In the genomic region with DNA sequence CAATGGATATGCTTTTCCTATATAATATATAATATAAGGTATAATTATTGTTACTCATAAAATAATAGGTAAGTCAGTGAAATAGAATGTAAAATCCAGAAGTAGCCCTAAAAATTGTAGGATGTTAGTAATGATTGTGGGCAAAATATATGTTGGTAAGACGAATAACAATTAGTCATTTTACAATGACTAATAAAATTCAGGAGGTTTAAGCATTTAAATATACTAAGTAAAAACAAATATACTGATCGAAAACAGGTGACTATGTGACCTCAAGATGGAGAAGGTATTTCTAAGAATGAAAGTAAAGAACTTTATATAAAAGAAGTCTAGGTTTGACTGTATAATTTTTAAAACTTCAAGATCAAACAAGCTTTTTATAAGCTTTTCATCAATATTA, we compare ENCODE assay signal across 24 cellular contexts.
"Had no signal": no experiment of that assay in that cellular context is flagged by ENCODE, and none has a peak within 500 bp of the region (broad histone marks: within the 10 kb centered on the region; RNA-seq: fewer than 3 reads in every experiment).

No MANE protein-coding gene starts in this region.

- H3K27me3 ChIP-seq: hepatocyte, right lobe of liver, testis, tibial nerve, upper lobe of right lung, vagina had no signal

- H3K4me3 Mint-ChIP-seq: endodermal cell; naive thymus-derived CD4-positive, alpha-beta T cell; nephron progenitor cell; stimulated activated naive B cell treated with anti-CD40 and anti-IgM and Interleukin-4, amounts not matched to agents 10 μg/mL and 1 μg/mL and 100 μg/mL, for 72 hours; stimulated activated naive CD8-positive, alpha-beta T cell treated with anti-CD3 and anti-CD28 coated beads, Interleukin-15, amount 100 ng/mL, for 72 hours had no signal

- H3K9me3 Mint-ChIP-seq: endodermal cell; naive thymus-derived CD4-positive, alpha-beta T cell; nephron progenitor cell; stimulated activated naive B cell treated with anti-CD40 and anti-IgM and Interleukin-4, amounts not matched to agents 10 μg/mL and 1 μg/mL and 100 μg/mL, for 72 hours; stimulated activated naive CD8-positive, alpha-beta T cell treated with anti-CD3 and anti-CD28 coated beads, Interleukin-15, amount 100 ng/mL, for 72 hours had no signal

- H3K4me2 ChIP-seq: hepatocyte had no signal

- H3K4me1 ChIP-seq: psoas muscle, right lobe of liver, testis, tibial nerve, upper lobe of right lung, vagina had no signal

- H3K27ac Mint-ChIP-seq: endodermal cell; naive thymus-derived CD4-positive, alpha-beta T cell; nephron progenitor cell; stimulated activated naive B cell treated with anti-CD40 and anti-IgM and Interleukin-4, amounts not matched to agents 10 μg/mL and 1 μg/mL and 100 μg/mL, for 72 hours; stimulated activated naive CD8-positive, alpha-beta T cell treated with anti-CD3 and anti-CD28 coated beads, Interleukin-15, amount 100 ng/mL, for 72 hours had no signal

- FAIRE-seq: endothelial cell of umbilical vein had no signal

- H3K9me3 ChIP-seq: psoas muscle, right lobe of liver, testis, tibial nerve, upper lobe of right lung, vagina had no signal

- H2AFZ ChIP-seq: hepatocyte had no signal

- H3K27ac ChIP-seq: psoas muscle, right lobe of liver, testis, tibial nerve, upper lobe of right lung, vagina had no signal

- H3K4me1 Mint-ChIP-seq: endodermal cell; naive thymus-derived CD4-positive, alpha-beta T cell; nephron progenitor cell; stimulated activated naive CD8-positive, alpha-beta T cell treated with anti-CD3 and anti-CD28 coated beads, Interleukin-15, amount 100 ng/mL, for 72 hours had no signal

- DNase-seq: effector CD4-positive, alpha-beta T cell; endodermal cell; erythroblast; foreskin melanocyte; head of caudate nucleus; left colon; left ventricle myocardium superior; mesendoderm; naive thymus-derived CD4-positive, alpha-beta T cell; nephron progenitor cell; psoas muscle; retina; right lobe of liver; stimulated activated CD4-positive, alpha-beta T cell treated with anti-CD3 and anti-CD28 coated beads, Interleukin-2, amount 100 ng/mL, for 24 hours; stimulated activated CD4-positive, alpha-beta T cell treated with anti-CD3 and anti-CD28 coated beads, Interleukin-4, amount 100 ng/mL, for 4 hours; stimulated activated naive B cell treated with anti-CD40 and anti-IgM and Interleukin-4, amounts not matched to agents 10 μg/mL and 1 μg/mL and 100 μg/mL, for 72 hours; stimulated activated naive CD8-positive, alpha-beta T cell treated with anti-CD3 and anti-CD28 coated beads, Interleukin-15, amount 100 ng/mL, for 72 hours; testis; upper lobe of right lung had no signal

- H3K27me3 Mint-ChIP-seq: naive thymus-derived CD4-positive, alpha-beta T cell; stimulated activated naive B cell treated with anti-CD40 and anti-IgM and Interleukin-4, amounts not matched to agents 10 μg/mL and 1 μg/mL and 100 μg/mL, for 72 hours; stimulated activated naive CD8-positive, alpha-beta T cell treated with anti-CD3 and anti-CD28 coated beads, Interleukin-15, amount 100 ng/mL, for 72 hours had no signal

- H3K36me3 ChIP-seq: right lobe of liver had no signal

- H3K79me2 ChIP-seq: hepatocyte had no signal

- H3K4me3 ChIP-seq: hepatocyte, lung, psoas muscle, right lobe of liver, testis, tibial nerve, upper lobe of right lung, vagina had no signal

- ATAC-seq: left colon; left ventricle myocardium superior; naive thymus-derived CD4-positive, alpha-beta T cell; psoas muscle; right lobe of liver; stimulated activated naive B cell treated with anti-CD40 and anti-IgM and Interleukin-4, amounts not matched to agents 10 μg/mL and 1 μg/mL and 100 μg/mL, for 72 hours; stimulated activated naive CD8-positive, alpha-beta T cell treated with anti-CD3 and anti-CD28 coated beads, Interleukin-15, amount 100 ng/mL, for 72 hours; upper lobe of right lung had no signal
